ENCODE assay signal across 5 cellular contexts in the genomic region with DNA sequence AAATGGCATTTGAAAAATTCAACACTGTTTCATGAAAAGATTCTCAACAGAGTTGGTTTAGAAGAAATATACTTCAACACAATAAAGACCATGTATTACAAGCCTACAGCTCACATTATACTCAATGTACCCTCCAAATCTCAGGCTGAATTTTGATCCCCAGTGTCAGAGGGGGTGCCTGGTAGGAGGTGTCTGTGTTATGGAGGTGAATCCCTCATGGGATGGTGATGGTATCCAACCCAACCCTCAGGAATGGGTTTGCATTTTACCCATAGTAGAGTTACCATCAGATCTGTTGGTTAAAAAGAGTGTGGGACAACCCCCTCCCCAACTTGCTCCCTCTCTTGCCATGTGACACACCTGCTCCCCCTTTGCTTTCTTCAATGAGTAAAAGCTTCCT.
DNase-seq lines count a peak whose midpoint lies in the region; ATAC-seq and TF ChIP-seq lines count a peak whose summit lies in the region.
"Not testable (repeated sequence)": the region's sequence is repeated elsewhere in the genome, so short reads cannot be mapped to it uniquely, and the experiment has no call there.

No MANE protein-coding gene starts in this region.

- not testable (repeated sequence) for H3K36me3 Mint-ChIP-seq in CD14-positive monocyte; osteocyte (ENCODE audit: unreplicated experiment)

- not testable (repeated sequence) for H3K36me3 ChIP-seq in PC-3 (ENCODE audit: low read depth, low read length)

- H3K27me3 ChIP-seq in PC-3 (ENCODE audit: low read length): not testable (repeated sequence)

- not testable (repeated sequence) for H3K4me2 ChIP-seq in PC-3 (ENCODE audit: low read length)

- H3K4me1 Mint-ChIP-seq in CD14-positive monocyte; osteocyte (ENCODE audit: unreplicated experiment): not testable (repeated sequence)

- not testable (repeated sequence) for H3K79me2 ChIP-seq in PC-3 (ENCODE audit: low read length)

- not testable (repeated sequence) for H3F3A ChIP-seq in PC-3 (ENCODE audit: low read length, unreplicated experiment)

- H3K4me3 Mint-ChIP-seq in CD14-positive monocyte; osteocyte (ENCODE audit: unreplicated experiment): not testable (repeated sequence)

- not testable (repeated sequence) for H4K20me1 ChIP-seq in PC-3 (ENCODE audit: low read length)

- DNase-seq in CD14-positive monocyte (ENCODE audit: low spot score) (peak; percentile 13), PC-3 (peak; percentile 0), Right ventricle myocardium inferior (ENCODE audit: missing footprints) (peak; percentile 32), osteocyte (ENCODE audit: extremely low spot score, unreplicated experiment) (peak; percentile 82)
- peak; percentile 44 for DNase-seq in activated CD8-positive, alpha-beta memory T cell treated with anti-CD3 and anti-CD28 coated beads, Interleukin-2, amount 50 U/mL, for 48 hours

- ATAC-seq in PC-3, Right ventricle myocardium inferior: not testable (repeated sequence)

- not testable (repeated sequence) for H3K27ac ChIP-seq in PC-3 (ENCODE audit: low read length)

- H2AFZ ChIP-seq in PC-3 (ENCODE audit: low read length): not testable (repeated sequence)

- H3K4me3 ChIP-seq in PC-3 (ENCODE audit: low read length): not testable (repeated sequence)

- intact Hi-C loops in CD14-positive monocyte (cut with micrococcal nuclease); PC-3 (cut with micrococcal nuclease); Right ventricle myocardium inferior (cut with DNase I): not testable (repeated sequence)

- H3K9me3 ChIP-seq in PC-3 (ENCODE audit: low read length): not testable (repeated sequence)

- not testable (repeated sequence) for H3K27ac Mint-ChIP-seq in CD14-positive monocyte; osteocyte (ENCODE audit: unreplicated experiment)

- peaks cover 11 to 32% (median 16%) of the 10 kb centered on the region in 7 donors for H3K9me3 Mint-ChIP-seq in CD14-positive monocyte
- peaks cover 20% of the 10 kb centered on the region for H3K9me3 Mint-ChIP-seq in osteocyte (ENCODE audit: unreplicated experiment)

- TF ChIP-seq CTCF in CD14-positive monocyte (IDR thresholded peaks at IDR 0.05); PC-3 (conservative IDR thresholded peaks at IDR 0.05; ENCODE audit: low read depth, low read length); osteocyte (IDR thresholded peaks at IDR 0.05): not testable (repeated sequence)

- POLR2A ChIA-PET in PC-3 (lab: Charles Lee; ENCODE audit: unreplicated experiment): not testable (repeated sequence)

- CTCF ChIA-PET in PC-3 (lab: Charles Lee): not testable (repeated sequence)

- BruUV-seq in PC-3 (replicated peaks; lab: Mats Ljungman, UMichigan): not testable (repeated sequence)

- H3K4me1 ChIP-seq in PC-3 (ENCODE audit: insufficient read depth, low read length): not testable (repeated sequence)

- not testable (repeated sequence) for H3K9ac ChIP-seq in PC-3 (ENCODE audit: low read length)

- H3K27me3 Mint-ChIP-seq in CD14-positive monocyte (ENCODE audit: low read depth in 3 of 3); osteocyte (ENCODE audit: unreplicated experiment): not testable (repeated sequence)

- not testable (repeated sequence) for H3K9me2 ChIP-seq in PC-3 (replicated peaks; ENCODE audit: low read length)

Comparison
In these comparisons a context has a peak if more than half of its experiments do, and no peak if none do; other contexts are left out.
1. DNase-seq: peak in every context shown above with its lines; median percentile 82 in osteocyte; 44 in activated CD8-positive, alpha-beta memory T cell treated with anti-CD3 and anti-CD28 coated beads, Interleukin-2, amount 50 U/mL, for 48 hours; 32 in Right ventricle myocardium inferior; 13 in CD14-positive monocyte; 0 in PC-3.